Comparison of ENCODE assay signal across 9 cellular contexts in the genomic region with DNA sequence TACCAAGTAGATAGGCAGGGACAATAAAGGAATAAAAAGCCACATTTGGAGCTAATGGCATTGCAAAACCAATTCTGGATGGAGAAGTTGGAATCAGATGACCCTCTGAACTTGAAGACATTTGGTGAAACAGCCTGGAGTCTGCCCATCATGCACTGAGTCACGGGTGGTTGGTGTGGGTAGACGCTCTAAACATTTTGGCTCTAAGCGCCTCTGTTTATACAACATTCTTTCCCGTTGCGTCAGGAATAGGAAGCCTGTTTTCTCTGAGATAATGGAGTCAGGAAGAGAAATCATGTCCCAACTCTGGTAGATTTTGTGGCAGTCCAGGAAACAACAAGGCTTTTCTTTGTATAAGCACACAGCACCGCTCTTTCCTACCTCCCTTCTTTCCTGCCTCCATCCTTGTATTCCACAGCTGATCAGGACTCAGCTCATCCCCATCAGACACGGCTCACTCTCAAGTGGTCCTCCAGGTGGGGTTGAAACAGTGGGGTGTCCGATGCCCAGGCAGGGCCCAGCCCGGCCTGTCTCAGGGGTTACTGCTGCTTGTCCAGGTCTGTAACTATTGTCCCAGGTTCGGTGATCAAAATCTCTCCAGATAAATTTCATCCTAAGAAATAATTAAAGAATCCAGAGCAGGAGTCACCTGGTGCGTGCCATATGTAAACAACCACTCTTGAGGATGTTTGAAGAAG. TPM values are rescaled to one million over a fixed set of nuclear protein-coding genes. Genes with fewer than 3 reads are reported as not detected.
DNase-seq lines count a peak whose midpoint lies in the region; ATAC-seq, FAIRE-seq and TF ChIP-seq lines count a peak whose summit lies in the region.
"Had no signal": no experiment of that assay in that cellular context is flagged by ENCODE, and none has a peak within 500 bp of the region (broad histone marks: within the 10 kb centered on the region; RNA-seq: fewer than 3 reads in every experiment).

No MANE protein-coding gene starts in this region.

- no peak overlapping the region for H3K4me3 ChIP-seq in bronchial epithelial cell (ENCODE audit: low read depth, low read length)

- ATAC-seq in GM18868 (IDR thresholded peaks at IDR 0.05; ENCODE audit: unreplicated experiment) = no peak
- no peak for ATAC-seq in HG03432 (IDR thresholded peaks at IDR 0.05; ENCODE audit: unreplicated experiment)

- peaks cover 1% of the 10 kb centered on the region for H3K36me3 ChIP-seq in bronchial epithelial cell (ENCODE audit: control insufficient read depth, insufficient read depth, low read length)

- DNase-seq in HS-5 (ENCODE audit: low read depth) (peak; percentile 90), bronchial epithelial cell (ENCODE audit: low read depth) (peak; percentile 46), islet precursor cell (peak; percentile 75), stromal cell of bone marrow (ENCODE audit: low read depth) (peak; percentile 92), retina (no peak)
- DNase-seq in stimulated activated CD4-positive, alpha-beta T cell treated with anti-CD3 and anti-CD28 coated beads, Interleukin-4, amount 100 ng/mL, for 1 hour = no peak
- DNase-seq: effector CD4-positive, alpha-beta T cell had no signal

- TF ChIP-seq CTCF in bronchial epithelial cell (IDR thresholded peaks at IDR 0.05; ENCODE audit: insufficient read depth, low read length, severe bottlenecking) = no peak

- FAIRE-seq in bronchial epithelial cell (lab: Jason Lieb, UNC) = no peak

- H3K27me3 ChIP-seq in bronchial epithelial cell (ENCODE audit: control insufficient read depth, insufficient read depth, low read length) = no peaks in the 10 kb centered on the region

RNA-seq across cellular contexts. Expression of a gene that starts 12.1 kb away (rescaled TPM):
- total RNA-seq in bronchial epithelial cell = 1.6 and 1.7 TPM in 2 replicates

RNA-seq across cellular contexts. Expression of a gene that starts 28.5 kb away (rescaled TPM):
- 42.6 and 44.4 TPM in 2 replicates for total RNA-seq in bronchial epithelial cell

Comparison
In these comparisons a context has a peak if more than half of its experiments do, and no peak if none do; other contexts are left out.
1. DNase-seq: peak in HS-5 (single experiment), bronchial epithelial cell (single experiment), islet precursor cell (single experiment) and stromal cell of bone marrow (single experiment); none in retina (single experiment) and stimulated activated CD4-positive, alpha-beta T cell treated with anti-CD3 and anti-CD28 coated beads, Interleukin-4, amount 100 ng/mL, for 1 hour (single experiment).